1 cellular context compared by ENCODE assay signal in genomic region chr12:47812797-47813490, GRCh38.
TF ChIP-seq lines count a peak whose summit lies in the region.

No MANE protein-coding gene starts in this region.

TF ChIP-seq in K562, 482 proteins besides CTCF, POLR2A, EP300 and RAD21 (continued from another document and continues in another):
- TF ChIP-seq CHD7 (IDR thresholded peaks at IDR 0.05; ENCODE audit: low read depth, low read length) (no peak), SOX6 (IDR thresholded peaks at IDR 0.05) (peak; percentile 22; the same call in 1 of the 2 replicates), MEF2D (tag; conservative IDR thresholded peaks at IDR 0.05; ENCODE audit: low read depth) (peak; percentile 95), NFATC3 (IDR thresholded peaks at IDR 0.05) (no peak), GTF3C2 (IDR thresholded peaks at IDR 0.05; ENCODE audit: borderline replicate concordance, extremely low read depth, insufficient read length) (no peak), ERF (CRISPR knock-in tag; IDR thresholded peaks at IDR 0.05) (0 out of 2 replicates have a peak, but pooled peaks have one; percentile 24), ZNF449 (CRISPR knock-in tag; IDR thresholded peaks at IDR 0.05) (no peak), MTA1 (IDR thresholded peaks at IDR 0.05; ENCODE audit: borderline replicate concordance) (no peak), ATF1 (CRISPR knock-in tag; IDR thresholded peaks at IDR 0.05) (no peak), ATF1 (tag; IDR thresholded peaks at IDR 0.05) (peak; percentile 14; the same call in 1 of the 2 replicates), ZNF583 (CRISPR knock-in tag; IDR thresholded peaks at IDR 0.05) (no peak), CREB5 (CRISPR knock-in tag; IDR thresholded peaks at IDR 0.05) (no peak), ATF4 (CRISPR knock-in tag; IDR thresholded peaks at IDR 0.05) (peak; percentile 36; the same call in 1 of the 2 replicates), EHMT2 (IDR thresholded peaks at IDR 0.05) (no peak), ZNF395 (CRISPR knock-in tag; IDR thresholded peaks at IDR 0.05) (peak; percentile 75), EWSR1 (IDR thresholded peaks at IDR 0.05; ENCODE audit: borderline replicate concordance, low read depth, partially characterized antibody) (no peak), USF1 (CRISPR knock-in tag; IDR thresholded peaks at IDR 0.05) (peak; percentile 8; the same call in 1 of the 2 replicates), TRIM24 (IDR thresholded peaks at IDR 0.05) (no peak), GABPA (tag; conservative IDR thresholded peaks at IDR 0.05; ENCODE audit: low read depth) (0 out of 2 replicates have a peak, but pooled peaks have one; percentile 27), ZBTB7A (IDR thresholded peaks at IDR 0.05; ENCODE audit: borderline replicate concordance, control insufficient read depth, low read depth, low read length) (peak; percentile 100), NFIC (IDR thresholded peaks at IDR 0.05) (no peak), RBM25 (IDR thresholded peaks at IDR 0.05; ENCODE audit: low read depth, low read length, severe bottlenecking) (no peak), FOS (IDR thresholded peaks at IDR 0.05; ENCODE audit: extremely low read depth, insufficient read length) (peak; percentile 33), ZNF707 (CRISPR knock-in tag; conservative IDR thresholded peaks at IDR 0.05) (no peak), PRDM10 (IDR thresholded peaks at IDR 0.05; ENCODE audit: partially characterized antibody) (no peak), ZNF277 (CRISPR knock-in tag; IDR thresholded peaks at IDR 0.05; ENCODE audit: borderline replicate concordance) (no peak), RNF2 (IDR thresholded peaks at IDR 0.05) (peak; percentile 85; the same call in 1 of the 2 replicates)
